ENCODE assay signal across 9 cellular contexts in the genomic region with DNA sequence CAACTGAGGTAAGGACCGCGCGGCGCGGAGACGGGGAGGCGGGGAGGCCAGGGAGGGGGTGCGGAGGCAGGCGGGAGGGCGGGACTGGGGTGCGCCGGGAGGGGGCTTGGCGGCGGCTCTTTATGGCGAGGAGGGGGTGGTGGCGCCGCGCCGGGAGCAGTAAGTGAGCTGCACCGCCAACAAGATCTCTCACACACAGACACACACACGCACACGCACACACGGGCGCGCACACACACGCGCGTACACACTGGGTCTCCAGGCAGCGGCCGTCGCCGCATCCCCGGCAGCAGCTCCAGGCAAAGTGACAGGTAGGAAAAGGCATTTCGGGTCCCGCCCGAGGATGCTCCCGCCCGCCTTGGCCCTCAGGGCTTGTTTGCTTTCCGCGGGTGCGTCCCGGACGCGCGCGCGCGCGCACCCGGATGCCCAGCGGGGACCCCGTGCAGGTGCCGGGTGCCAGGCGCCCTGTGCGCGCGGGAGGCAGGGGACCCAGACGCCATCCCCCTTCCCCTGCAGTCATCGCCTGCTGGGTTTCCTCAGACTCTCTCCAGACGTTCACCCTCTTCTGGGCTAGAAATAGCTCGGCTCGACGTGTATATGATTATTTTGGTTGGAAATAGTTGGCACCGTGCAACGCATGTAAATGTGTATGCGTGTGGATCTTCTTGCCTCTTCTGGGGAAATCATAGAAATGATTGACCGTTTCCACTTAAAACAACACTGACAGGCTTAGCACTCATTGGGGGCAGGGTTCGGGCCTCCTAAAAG. TPM values are rescaled to one million over a fixed set of nuclear protein-coding genes. Genes with fewer than 3 reads are reported as not detected.
DNase-seq lines count a peak whose midpoint lies in the region; ATAC-seq and TF ChIP-seq lines count a peak whose summit lies in the region.
"Had no signal": no experiment of that assay in that cellular context is flagged by ENCODE, and none has a peak within 500 bp of the region (broad histone marks: within the 10 kb centered on the region; RNA-seq: fewer than 3 reads in every experiment).

A gene (plus strand): TSS at position 192 of the 768 bp plus-strand sequence. CDS start 238,728 bp downstream, outside the sequence.

- no peaks in the 10 kb centered on the region for H3K9me3 Mint-ChIP-seq in MCF 10A (ENCODE audit: unreplicated experiment)
- H3K9me3 Mint-ChIP-seq: T-helper 1 cell treated with Interleukin-12 subunit alpha and Interleukin-12 subunit beta and Interleukin-4 antibody, amounts not matched to agents 30 μg/mL and 1 μg/mL, for 36 hours had no signal

- POLR2A ChIA-PET in MCF 10A (lab: Yijun Ruan, JAX), result interaction anchor here (1.3 to 1.6 kb wide), 2 partner anchors 17 to 145 kb away, joined by 5 read pairs; no protein-coding TSS in a partner anchor

- peak; percentile 81 for DNase-seq in G401 (ENCODE audit: low spot score)
- peak; percentile 86 for DNase-seq in NCI-H2227 (lab: John Stamatoyannopoulos, UW; ENCODE audit: unreplicated experiment)
- DNase-seq in MCF 10A (ENCODE audit: unreplicated experiment), result peak; percentile 55
- no peak for DNase-seq in SJCRH30
- DNase-seq in stimulated activated CD4-positive, alpha-beta T cell treated with anti-CD3 and anti-CD28 coated beads, Interleukin-4, amount 100 ng/mL, for 24 hours, result no peak

- intact Hi-C loops in MCF 10A (cut with micrococcal nuclease), result loop anchor here (10.0 kb wide), 1 partner anchor 214 kb away; no protein-coding TSS in a partner anchor

- no peaks in the 10 kb centered on the region for H3K36me3 Mint-ChIP-seq in MCF 10A (ENCODE audit: insufficient read depth, unreplicated experiment)

- H3K4me1 Mint-ChIP-seq in MCF 10A (ENCODE audit: insufficient read depth, unreplicated experiment), result peaks cover 6% of the 10 kb centered on the region

- TF ChIP-seq CTCF in MCF 10A (IDR thresholded peaks at IDR 0.05; ENCODE audit: unreplicated experiment), result no peak

- peak within 1 kb of the TSS; percentile 42 for H3K27ac ChIP-seq in skeletal muscle tissue (ENCODE audit: low read depth, low read length)
- H3K27ac ChIP-seq in SJCRH30, result no peak within 1 kb of the TSS

- no peak within 1 kb of the TSS for H3K27ac Mint-ChIP-seq in MCF 10A (ENCODE audit: low read depth, unreplicated experiment)
- H3K27ac Mint-ChIP-seq: T-helper 1 cell treated with Interleukin-12 subunit alpha and Interleukin-12 subunit beta and Interleukin-4 antibody, amounts not matched to agents 30 μg/mL and 1 μg/mL, for 36 hours had no signal

- H3K9ac ChIP-seq in skeletal muscle tissue (ENCODE audit: low read depth in 1 of 3, low read length in 3 of 3), result peak within 1 kb of the TSS; percentile 65 to 76 (median 71)

- in situ Hi-C loops in G401 (cut with HindIII; ENCODE audit: low sequenced_read_pairs), result no loop called here

- ATAC-seq in GM21825 (IDR thresholded peaks at IDR 0.05; ENCODE audit: unreplicated experiment), result no peak

- H3K36me3 ChIP-seq in skeletal muscle tissue (ENCODE audit: control insufficient read depth in 3 of 3, insufficient read depth in 3 of 3, low read length in 3 of 3), result no peaks in the 10 kb centered on the region
- no peaks in the 10 kb centered on the region for H3K36me3 ChIP-seq in SJCRH30

- H3K4me3 ChIP-seq in iPS-18c (ENCODE audit: insufficient read depth, low read depth, low read length) (peak within 1 kb of the TSS; percentile 81), skeletal muscle tissue (ENCODE audit: low read length in 3 of 3) (peak within 1 kb of the TSS; percentile 76 to 81 (median 77)), SJCRH30 (no peak within 1 kb of the TSS)

- H3K4me1 ChIP-seq in skeletal muscle tissue (ENCODE audit: control insufficient read depth in 3 of 3, insufficient read depth in 3 of 3, low read length in 3 of 3) (peaks cover 5 to 14% (median 11%) of the 10 kb centered on the region in 3 donors), SJCRH30 (no peaks in the 10 kb centered on the region)

- BruUV-seq in MCF 10A (replicated peaks; lab: Mats Ljungman, UMichigan), result no TSS peak

- no peaks in the 10 kb centered on the region for H3K27me3 Mint-ChIP-seq in MCF 10A (ENCODE audit: insufficient read depth, unreplicated experiment)

- CTCF ChIA-PET in MCF 10A (lab: Yijun Ruan, JAX), result interaction anchor here (0.6 to 1.5 kb wide), 5 partner anchors 16 to 316 kb away, joined by 3 to 10 read pairs (median 4); no protein-coding TSS in a partner anchor

- peak within 1 kb of the TSS; percentile 82 for H3K4me3 Mint-ChIP-seq in MCF 10A (ENCODE audit: unreplicated experiment)
- H3K4me3 Mint-ChIP-seq: T-helper 1 cell treated with Interleukin-12 subunit alpha and Interleukin-12 subunit beta and Interleukin-4 antibody, amounts not matched to agents 30 μg/mL and 1 μg/mL, for 36 hours had no signal

- H3K9me3 ChIP-seq in iPS-18c (ENCODE audit: control insufficient read depth, insufficient read depth, low read length), result no peaks in the 10 kb centered on the region
- no peaks in the 10 kb centered on the region for H3K9me3 ChIP-seq in skeletal muscle tissue (ENCODE audit: control insufficient read depth in 3 of 3, low read length in 3 of 3)
- H3K9me3 ChIP-seq in SJCRH30 (replicated peaks), result no peaks in the 10 kb centered on the region

- H3K27me3 ChIP-seq in skeletal muscle tissue (ENCODE audit: control insufficient read depth in 3 of 3, insufficient read depth in 3 of 3, low read length in 3 of 3), result peaks cover 0 to 7% (median 6%) of the 10 kb centered on the region in 3 donors
- no peaks in the 10 kb centered on the region for H3K27me3 ChIP-seq in SJCRH30

RNA-seq across cellular contexts. Expression of the gene that starts here (rescaled TPM):
- total RNA-seq in G401 (2014; rRNA removed; shearing (Covaris generic)), result 2.4 and 10.3 TPM in 2 replicates
- total RNA-seq in MCF 10A (2022) (0.22 and 0.91 TPM in 2 replicates), skeletal muscle tissue (6.3 TPM)
- total RNA-seq in SJCRH30 (2014; rRNA removed; shearing (Covaris generic)), result 0.05 and 0.47 TPM in 2 replicates

Comparison
In these comparisons a context has a peak if more than half of its experiments do, and no peak if none do; other contexts are left out.
1. Peak in DNase-seq in MCF 10A; RNA of the gene not detected or under 1 TPM.
2. DNase-seq: peak in G401 (single experiment) and NCI-H2227 (single experiment); none in SJCRH30 (0 of 2) and stimulated activated CD4-positive, alpha-beta T cell treated with anti-CD3 and anti-CD28 coated beads, Interleukin-4, amount 100 ng/mL, for 24 hours (single experiment).